8 cellular contexts compared by ENCODE assay signal in genomic region chr3:12868039-12869024, GRCh38. TPM values are rescaled to one million over a fixed set of nuclear protein-coding genes. Genes with fewer than 3 reads are reported as not detected.
A peak's percentile ranks its signal among the peaks of the same experiment; 100 is the strongest.
DNase-seq lines count a peak whose midpoint lies in the region; ATAC-seq and TF ChIP-seq lines count a peak whose summit lies in the region.

No MANE protein-coding gene starts in this region.

- H3K4me3 Mint-ChIP-seq in stimulated activated naive B cell treated with anti-CD40 and anti-IgM and Interleukin-4, amounts not matched to agents 10 μg/mL and 1 μg/mL and 100 μg/mL, for 72 hours, result peak overlapping the region; percentile 82 to 89

- H3K79me2 ChIP-seq in OCI-LY3 (ENCODE audit: low read length), result no peaks in the 10 kb centered on the region

- DNase-seq in CMK (ENCODE audit: low read depth) (peak; percentile 65), activated T-cell treated with anti-CD3 and anti-CD28 coated beads for 48 hours (ENCODE audit: low read depth) (peak; percentile 54), esophagus muscularis mucosa (ENCODE audit: extremely low spot score) (no peak), myocyte (ENCODE audit: low read depth) (peak; percentile 87)
- DNase-seq in stimulated activated naive B cell treated with anti-CD40 and anti-IgM and Interleukin-4, amounts not matched to agents 10 μg/mL and 1 μg/mL and 100 μg/mL, for 72 hours, result peak; percentile 46

- H3K4me1 ChIP-seq in HUES48 (ENCODE audit: control insufficient read depth, insufficient read depth, low read length) (no peaks in the 10 kb centered on the region), OCI-LY3 (ENCODE audit: low read length) (peaks cover 26% of the 10 kb centered on the region), esophagus muscularis mucosa (peaks cover 11 to 15% (median 14%) of the 10 kb centered on the region in 4 donors)

- H3K27me3 ChIP-seq in HUES48 (ENCODE audit: control insufficient read depth, insufficient read depth, low read length), result peaks cover 18% of the 10 kb centered on the region
- peaks cover 25% of the 10 kb centered on the region for H3K27me3 ChIP-seq in OCI-LY3 (ENCODE audit: low read depth, low read length)
- peaks cover 0 to 5% (median 0%) of the 10 kb centered on the region in 4 donors for H3K27me3 ChIP-seq in esophagus muscularis mucosa

- H3K4me2 ChIP-seq in OCI-LY3 (ENCODE audit: low read length), result peak overlapping the region; percentile 59

- no peak for TF ChIP-seq POLR2A in esophagus muscularis mucosa (IDR thresholded peaks at IDR 0.05; ENCODE audit: low read depth)

- no peaks in the 10 kb centered on the region for H4K20me1 ChIP-seq in OCI-LY3 (ENCODE audit: insufficient read depth, low read length)

- TF ChIP-seq EP300 in esophagus muscularis mucosa (IDR thresholded peaks at IDR 0.05), result no peak

- intact Hi-C loops in esophagus muscularis mucosa (cut with DNase I), result loop anchor here (1.0 to 2.0 kb wide), 2 partner anchors 24 to 128 kb away; no protein-coding TSS in a partner anchor

- TF ChIP-seq CTCF in OCI-LY3 (IDR thresholded peaks at IDR 0.05; ENCODE audit: low read depth, low read length), result peak; percentile 91
- TF ChIP-seq CTCF in esophagus muscularis mucosa (IDR thresholded peaks at IDR 0.05), result peak; percentile 90 to 95 (median 93)

- no peaks in the 10 kb centered on the region for H3K36me3 ChIP-seq in HUES48 (ENCODE audit: control insufficient read depth, insufficient read depth, low read length)
- H3K36me3 ChIP-seq in OCI-LY3 (replicated peaks; ENCODE audit: low read depth, low read length), result no peaks in the 10 kb centered on the region
- no peaks in the 10 kb centered on the region for H3K36me3 ChIP-seq in esophagus muscularis mucosa

- peak overlapping the region; percentile 64 for H3K4me3 ChIP-seq in HUES48 (ENCODE audit: low read depth, low read length)
- peak overlapping the region; percentile 55 for H3K4me3 ChIP-seq in OCI-LY3 (ENCODE audit: low read length)
- H3K4me3 ChIP-seq in esophagus muscularis mucosa, result peak overlapping the region; percentile 16 to 40 (median 34)

- H3K9me3 ChIP-seq in HUES48 (ENCODE audit: control insufficient read depth, insufficient read depth, low read length), result 0 out of 2 replicates have a peak, but pooled peaks cover 5% of the 10 kb centered on the region
- peaks cover 9% of the 10 kb centered on the region; the same call in 1 of the 2 replicates for H3K9me3 ChIP-seq in OCI-LY3 (ENCODE audit: insufficient read depth, low read length)
- peaks cover 0 to 8% (median 0%) of the 10 kb centered on the region in 4 donors for H3K9me3 ChIP-seq in esophagus muscularis mucosa

- H3K27me3 Mint-ChIP-seq in stimulated activated naive B cell treated with anti-CD40 and anti-IgM and Interleukin-4, amounts not matched to agents 10 μg/mL and 1 μg/mL and 100 μg/mL, for 72 hours, result peaks cover 5 to 57% of the 10 kb centered on the region in 2 donors

- ATAC-seq in GM21360 (IDR thresholded peaks at IDR 0.05; ENCODE audit: unreplicated experiment), result peak; percentile 51
- ATAC-seq in stimulated activated naive B cell treated with anti-CD40 and anti-IgM and Interleukin-4, amounts not matched to agents 10 μg/mL and 1 μg/mL and 100 μg/mL, for 72 hours (replicated peaks), result peak; percentile 76 to 79

- WGBS in esophagus muscularis mucosa, result 32% methylated on average over 44 of the region's 45 CpGs

- H3K27ac ChIP-seq in HUES48 (ENCODE audit: low read depth, low read length) (no peak overlapping the region), OCI-LY3 (ENCODE audit: low read length) (no peak overlapping the region), esophagus muscularis mucosa (replicated peaks in 1 of 4) (peak overlapping the region in 2 of 4 donors; percentile 31 to 48)

- no peak overlapping the region for H3K27ac Mint-ChIP-seq in stimulated activated naive B cell treated with anti-CD40 and anti-IgM and Interleukin-4, amounts not matched to agents 10 μg/mL and 1 μg/mL and 100 μg/mL, for 72 hours

- H3K9ac ChIP-seq in HUES48 (ENCODE audit: low read depth, low read length) (no peak overlapping the region), OCI-LY3 (ENCODE audit: low read length) (no peak overlapping the region)

- no peak overlapping the region for H2AFZ ChIP-seq in OCI-LY3 (ENCODE audit: low read depth, low read length)

- peaks cover 4% of the 10 kb centered on the region in 2 donors for H3K36me3 Mint-ChIP-seq in stimulated activated naive B cell treated with anti-CD40 and anti-IgM and Interleukin-4, amounts not matched to agents 10 μg/mL and 1 μg/mL and 100 μg/mL, for 72 hours

- H3K9me3 Mint-ChIP-seq in stimulated activated naive B cell treated with anti-CD40 and anti-IgM and Interleukin-4, amounts not matched to agents 10 μg/mL and 1 μg/mL and 100 μg/mL, for 72 hours, result peaks cover 5 to 9% of the 10 kb centered on the region in 2 donors

- H3K4me1 Mint-ChIP-seq in stimulated activated naive B cell treated with anti-CD40 and anti-IgM and Interleukin-4, amounts not matched to agents 10 μg/mL and 1 μg/mL and 100 μg/mL, for 72 hours, result peaks cover 13 to 28% of the 10 kb centered on the region in 2 donors

RNA-seq across cellular contexts. Expression of gene RPL32, which starts 27.0 kb away (rescaled TPM):
- 1,000 to 10,000 TPM in 2 of 4 donors, 100 to 1,000 TPM in 2; 784 to 1,554 (median 1,100) TPM for total RNA-seq in esophagus muscularis mucosa
- 456 and 1,124 TPM in 2 replicates for total RNA-seq in myocyte
- polyA plus RNA-seq in myocyte (2012), result 1,975 TPM
